ENCODE assay signal across 1 cellular context in the genomic region with DNA sequence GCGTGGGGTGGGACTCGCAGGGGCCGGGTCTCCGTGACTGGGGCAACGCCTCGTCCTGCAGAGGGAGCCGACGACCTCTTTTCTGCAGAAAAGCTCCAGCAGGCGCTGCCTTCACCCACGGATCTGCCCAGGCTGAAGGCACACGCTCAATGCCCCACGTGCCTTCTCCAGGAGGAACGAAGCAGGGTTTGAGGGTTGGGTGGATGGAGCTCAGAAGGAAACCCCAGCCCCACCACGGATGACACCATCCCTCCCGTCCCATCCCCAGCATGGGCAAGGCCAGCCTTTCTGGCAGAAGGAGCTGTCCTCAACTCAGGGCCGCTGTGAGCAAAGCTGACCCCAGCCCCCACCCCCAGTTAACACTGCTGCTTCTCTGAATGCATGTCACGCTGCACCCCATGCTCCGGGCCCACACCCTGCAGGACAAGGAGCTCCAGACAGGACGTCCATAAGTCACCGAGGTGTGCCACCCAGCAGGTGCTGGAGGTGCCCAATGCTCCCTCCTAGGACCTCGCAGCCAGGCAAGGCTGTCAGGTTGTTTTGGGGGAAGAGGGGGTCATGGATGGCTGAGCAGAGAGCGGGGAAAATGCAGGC.
TF ChIP-seq lines count a peak whose summit lies in the region.

No MANE protein-coding gene starts in this region.

TF ChIP-seq in WTC11, 78 proteins besides CTCF, POLR2A, EP300 and RAD21:
- no peak for TF ChIP-seq PRDM15 (CRISPR knock-in tag; IDR thresholded peaks at IDR 0.05)
- peak; percentile 37; the same call in 1 of the 2 replicates for TF ChIP-seq TCF7 (CRISPR knock-in tag; IDR thresholded peaks at IDR 0.05; ENCODE audit: low read depth)
- no peak for TF ChIP-seq RORB (CRISPR knock-in tag; IDR thresholded peaks at IDR 0.05)
